Comparison of ENCODE assay signal across 1 cellular context in the genomic region with DNA sequence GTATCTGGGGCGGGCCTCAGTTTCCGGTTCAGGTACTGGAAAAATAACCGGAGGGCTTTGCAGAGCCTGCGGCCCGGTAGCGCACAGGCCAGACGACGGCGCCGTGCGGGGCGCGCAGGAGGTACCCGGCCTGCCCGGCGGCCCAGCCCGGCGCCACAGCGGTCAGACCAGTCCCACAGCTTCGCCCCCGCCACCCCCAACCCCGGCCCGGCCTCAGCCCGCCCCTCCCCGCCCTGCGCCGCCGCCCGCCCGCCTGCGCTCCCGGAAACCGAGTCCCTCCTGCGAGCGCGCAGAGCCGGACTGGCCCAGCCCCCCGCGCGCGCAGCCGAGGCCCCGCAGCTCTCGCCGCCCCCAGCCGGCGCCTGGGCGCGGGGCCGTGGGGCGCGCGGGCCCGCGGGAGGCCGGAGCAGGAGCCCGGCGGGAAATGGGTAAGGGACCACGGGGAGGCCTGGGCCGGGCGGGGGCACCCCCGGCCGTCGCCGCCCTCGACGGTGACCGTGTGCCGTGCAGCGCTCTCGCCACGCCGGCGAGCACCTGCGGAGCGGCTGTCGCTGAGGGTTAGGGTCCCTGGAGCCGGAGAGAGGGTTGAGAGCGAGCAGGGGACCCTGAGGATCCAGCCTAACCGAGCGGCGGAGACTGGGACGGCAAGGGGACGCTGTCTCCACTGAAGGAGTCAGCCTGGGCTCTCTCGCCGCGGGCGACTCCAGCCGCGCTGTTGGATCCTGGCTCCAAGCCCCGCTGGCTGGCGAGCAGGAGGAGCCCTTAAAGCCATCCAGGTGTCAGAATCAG.
TF ChIP-seq lines count a peak whose summit lies in the region.

No MANE protein-coding gene starts in this region.

TF ChIP-seq in HepG2, 621 proteins besides CTCF, POLR2A, EP300 and RAD21 (continued from another document and continues in another):
- TF ChIP-seq, protein P1, sequence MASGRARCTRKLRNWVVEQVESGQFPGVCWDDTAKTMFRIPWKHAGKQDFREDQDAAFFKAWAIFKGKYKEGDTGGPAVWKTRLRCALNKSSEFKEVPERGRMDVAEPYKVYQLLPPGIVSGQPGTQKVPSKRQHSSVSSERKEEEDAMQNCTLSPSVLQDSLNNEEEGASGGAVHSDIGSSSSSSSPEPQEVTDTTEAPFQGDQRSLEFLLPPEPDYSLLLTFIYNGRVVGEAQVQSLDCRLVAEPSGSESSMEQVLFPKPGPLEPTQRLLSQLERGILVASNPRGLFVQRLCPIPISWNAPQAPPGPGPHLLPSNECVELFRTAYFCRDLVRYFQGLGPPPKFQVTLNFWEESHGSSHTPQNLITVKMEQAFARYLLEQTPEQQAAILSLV (CRISPR knock-in tag; IDR thresholded peaks at IDR 0.05; ENCODE audit: borderline replicate concordance): 0 out of 2 replicates have a peak, but pooled peaks have one; percentile 12
- TF ChIP-seq ZNF709 (CRISPR knock-in tag; IDR thresholded peaks at IDR 0.05) (no peak; the same call in 1 of the 2 replicates), KLF6 (CRISPR knock-in tag; IDR thresholded peaks at IDR 0.05) (no peak), SRSF4 (IDR thresholded peaks at IDR 0.05; ENCODE audit: low read depth, low read length, poor library complexity, severe bottlenecking) (no peak), PLRG1 (conservative IDR thresholded peaks at IDR 0.05) (no peak), ZNF607 (CRISPR knock-in tag; IDR thresholded peaks at IDR 0.05; ENCODE audit: borderline replicate concordance) (peak; percentile 61; the same call in 1 of the 2 replicates), ARNTL (CRISPR knock-in tag; IDR thresholded peaks at IDR 0.05) (no peak), RNF2 (conservative IDR thresholded peaks at IDR 0.05; ENCODE audit: low read depth) (peak; percentile 60; the same call in 1 of the 2 replicates), CHCHD3 (CRISPR knock-in tag; IDR thresholded peaks at IDR 0.05) (no peak), ZBTB42 (CRISPR knock-in tag; IDR thresholded peaks at IDR 0.05) (no peak), PCBP2 (optimal IDR thresholded peaks at IDR 0.05; ENCODE audit: low read depth, low read length, poor library complexity, severe bottlenecking) (no peak), ZNF224 (CRISPR knock-in tag; IDR thresholded peaks at IDR 0.05) (no peak), ZNF550 (CRISPR knock-in tag; IDR thresholded peaks at IDR 0.05; ENCODE audit: borderline replicate concordance) (no peak), ZNF34 (CRISPR knock-in tag; IDR thresholded peaks at IDR 0.05; ENCODE audit: borderline replicate concordance) (no peak), JDP2 (CRISPR knock-in tag; IDR thresholded peaks at IDR 0.05; ENCODE audit: borderline replicate concordance) (no peak), PHF8 (CRISPR knock-in tag; IDR thresholded peaks at IDR 0.05) (peak; percentile 46; the same call in 1 of the 2 replicates), ZNF713 (CRISPR knock-in tag; IDR thresholded peaks at IDR 0.05) (no peak), ZNF460 (CRISPR knock-in tag; IDR thresholded peaks at IDR 0.05; ENCODE audit: borderline replicate concordance) (no peak), ZNF263 (CRISPR knock-in tag; IDR thresholded peaks at IDR 0.05) (no peak), ZNF441 (CRISPR knock-in tag; IDR thresholded peaks at IDR 0.05; ENCODE audit: borderline replicate concordance) (peak; percentile 66; the same call in 1 of the 2 replicates), ZSCAN9 (CRISPR knock-in tag; IDR thresholded peaks at IDR 0.05; ENCODE audit: borderline replicate concordance) (no peak), ZFP36L1 (CRISPR knock-in tag; IDR thresholded peaks at IDR 0.05) (no peak), NFKBIZ (CRISPR knock-in tag; IDR thresholded peaks at IDR 0.05) (no peak), ZBTB3 (CRISPR knock-in tag; IDR thresholded peaks at IDR 0.05; ENCODE audit: borderline replicate concordance, low read depth) (no peak), KLF13 (CRISPR knock-in tag; IDR thresholded peaks at IDR 0.05) (no peak), ZNF12 (CRISPR knock-in tag; IDR thresholded peaks at IDR 0.05) (no peak), FOXC1 (CRISPR knock-in tag; IDR thresholded peaks at IDR 0.05; ENCODE audit: borderline replicate concordance) (no peak), ZNF205 (CRISPR knock-in tag; IDR thresholded peaks at IDR 0.05) (no peak), MTF2 (CRISPR knock-in tag; IDR thresholded peaks at IDR 0.05; ENCODE audit: borderline replicate concordance) (no peak; the same call in 1 of the 2 replicates), KAT7 (CRISPR knock-in tag; IDR thresholded peaks at IDR 0.05; ENCODE audit: borderline replicate concordance) (no peak; the same call in 1 of the 2 replicates), ARNT (IDR thresholded peaks at IDR 0.05) (no peak)
- TF ChIP-seq, protein P2, sequence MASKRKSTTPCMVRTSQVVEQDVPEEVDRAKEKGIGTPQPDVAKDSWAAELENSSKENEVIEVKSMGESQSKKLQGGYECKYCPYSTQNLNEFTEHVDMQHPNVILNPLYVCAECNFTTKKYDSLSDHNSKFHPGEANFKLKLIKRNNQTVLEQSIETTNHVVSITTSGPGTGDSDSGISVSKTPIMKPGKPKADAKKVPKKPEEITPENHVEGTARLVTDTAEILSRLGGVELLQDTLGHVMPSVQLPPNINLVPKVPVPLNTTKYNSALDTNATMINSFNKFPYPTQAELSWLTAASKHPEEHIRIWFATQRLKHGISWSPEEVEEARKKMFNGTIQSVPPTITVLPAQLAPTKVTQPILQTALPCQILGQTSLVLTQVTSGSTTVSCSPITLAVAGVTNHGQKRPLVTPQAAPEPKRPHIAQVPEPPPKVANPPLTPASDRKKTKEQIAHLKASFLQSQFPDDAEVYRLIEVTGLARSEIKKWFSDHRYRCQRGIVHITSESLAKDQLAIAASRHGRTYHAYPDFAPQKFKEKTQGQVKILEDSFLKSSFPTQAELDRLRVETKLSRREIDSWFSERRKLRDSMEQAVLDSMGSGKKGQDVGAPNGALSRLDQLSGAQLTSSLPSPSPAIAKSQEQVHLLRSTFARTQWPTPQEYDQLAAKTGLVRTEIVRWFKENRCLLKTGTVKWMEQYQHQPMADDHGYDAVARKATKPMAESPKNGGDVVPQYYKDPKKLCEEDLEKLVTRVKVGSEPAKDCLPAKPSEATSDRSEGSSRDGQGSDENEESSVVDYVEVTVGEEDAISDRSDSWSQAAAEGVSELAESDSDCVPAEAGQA (IDR thresholded peaks at IDR 0.05; ENCODE audit: low read depth): no peak
- TF ChIP-seq, protein P2 (CRISPR knock-in tag; IDR thresholded peaks at IDR 0.05; ENCODE audit: borderline replicate concordance): no peak
- TF ChIP-seq, protein P3, sequence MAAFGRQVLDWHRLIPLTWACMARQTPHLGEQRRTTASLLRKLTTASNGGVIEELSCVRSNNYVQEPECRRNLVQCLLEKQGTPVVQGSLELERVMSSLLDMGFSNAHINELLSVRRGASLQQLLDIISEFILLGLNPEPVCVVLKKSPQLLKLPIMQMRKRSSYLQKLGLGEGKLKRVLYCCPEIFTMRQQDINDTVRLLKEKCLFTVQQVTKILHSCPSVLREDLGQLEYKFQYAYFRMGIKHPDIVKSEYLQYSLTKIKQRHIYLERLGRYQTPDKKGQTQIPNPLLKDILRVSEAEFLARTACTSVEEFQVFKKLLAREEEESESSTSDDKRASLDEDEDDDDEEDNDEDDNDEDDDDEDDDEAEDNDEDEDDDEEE (CRISPR knock-in tag; IDR thresholded peaks at IDR 0.05): peak; percentile 84; the same call in 1 of the 2 replicates
- TF ChIP-seq, protein P4, sequence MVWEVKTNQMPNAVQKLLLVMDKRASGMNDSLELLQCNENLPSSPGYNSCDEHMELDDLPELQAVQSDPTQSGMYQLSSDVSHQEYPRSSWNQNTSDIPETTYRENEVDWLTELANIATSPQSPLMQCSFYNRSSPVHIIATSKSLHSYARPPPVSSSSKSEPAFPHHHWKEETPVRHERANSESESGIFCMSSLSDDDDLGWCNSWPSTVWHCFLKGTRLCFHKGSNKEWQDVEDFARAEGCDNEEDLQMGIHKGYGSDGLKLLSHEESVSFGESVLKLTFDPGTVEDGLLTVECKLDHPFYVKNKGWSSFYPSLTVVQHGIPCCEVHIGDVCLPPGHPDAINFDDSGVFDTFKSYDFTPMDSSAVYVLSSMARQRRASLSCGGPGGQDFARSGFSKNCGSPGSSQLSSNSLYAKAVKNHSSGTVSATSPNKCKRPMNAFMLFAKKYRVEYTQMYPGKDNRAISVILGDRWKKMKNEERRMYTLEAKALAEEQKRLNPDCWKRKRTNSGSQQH (CRISPR knock-in tag; IDR thresholded peaks at IDR 0.05; ENCODE audit: low read depth): peak; percentile 25; the same call in 1 of the 2 replicates
- TF ChIP-seq, protein P5, sequence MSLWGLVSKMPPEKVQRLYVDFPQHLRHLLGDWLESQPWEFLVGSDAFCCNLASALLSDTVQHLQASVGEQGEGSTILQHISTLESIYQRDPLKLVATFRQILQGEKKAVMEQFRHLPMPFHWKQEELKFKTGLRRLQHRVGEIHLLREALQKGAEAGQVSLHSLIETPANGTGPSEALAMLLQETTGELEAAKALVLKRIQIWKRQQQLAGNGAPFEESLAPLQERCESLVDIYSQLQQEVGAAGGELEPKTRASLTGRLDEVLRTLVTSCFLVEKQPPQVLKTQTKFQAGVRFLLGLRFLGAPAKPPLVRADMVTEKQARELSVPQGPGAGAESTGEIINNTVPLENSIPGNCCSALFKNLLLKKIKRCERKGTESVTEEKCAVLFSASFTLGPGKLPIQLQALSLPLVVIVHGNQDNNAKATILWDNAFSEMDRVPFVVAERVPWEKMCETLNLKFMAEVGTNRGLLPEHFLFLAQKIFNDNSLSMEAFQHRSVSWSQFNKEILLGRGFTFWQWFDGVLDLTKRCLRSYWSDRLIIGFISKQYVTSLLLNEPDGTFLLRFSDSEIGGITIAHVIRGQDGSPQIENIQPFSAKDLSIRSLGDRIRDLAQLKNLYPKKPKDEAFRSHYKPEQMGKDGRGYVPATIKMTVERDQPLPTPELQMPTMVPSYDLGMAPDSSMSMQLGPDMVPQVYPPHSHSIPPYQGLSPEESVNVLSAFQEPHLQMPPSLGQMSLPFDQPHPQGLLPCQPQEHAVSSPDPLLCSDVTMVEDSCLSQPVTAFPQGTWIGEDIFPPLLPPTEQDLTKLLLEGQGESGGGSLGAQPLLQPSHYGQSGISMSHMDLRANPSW (CRISPR knock-in tag; IDR thresholded peaks at IDR 0.05; ENCODE audit: borderline replicate concordance): no peak
- TF ChIP-seq, protein P6, sequence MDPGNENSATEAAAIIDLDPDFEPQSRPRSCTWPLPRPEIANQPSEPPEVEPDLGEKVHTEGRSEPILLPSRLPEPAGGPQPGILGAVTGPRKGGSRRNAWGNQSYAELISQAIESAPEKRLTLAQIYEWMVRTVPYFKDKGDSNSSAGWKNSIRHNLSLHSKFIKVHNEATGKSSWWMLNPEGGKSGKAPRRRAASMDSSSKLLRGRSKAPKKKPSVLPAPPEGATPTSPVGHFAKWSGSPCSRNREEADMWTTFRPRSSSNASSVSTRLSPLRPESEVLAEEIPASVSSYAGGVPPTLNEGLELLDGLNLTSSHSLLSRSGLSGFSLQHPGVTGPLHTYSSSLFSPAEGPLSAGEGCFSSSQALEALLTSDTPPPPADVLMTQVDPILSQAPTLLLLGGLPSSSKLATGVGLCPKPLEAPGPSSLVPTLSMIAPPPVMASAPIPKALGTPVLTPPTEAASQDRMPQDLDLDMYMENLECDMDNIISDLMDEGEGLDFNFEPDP (CRISPR knock-in tag; conservative IDR thresholded peaks at IDR 0.05): no peak
- TF ChIP-seq, protein P7, sequence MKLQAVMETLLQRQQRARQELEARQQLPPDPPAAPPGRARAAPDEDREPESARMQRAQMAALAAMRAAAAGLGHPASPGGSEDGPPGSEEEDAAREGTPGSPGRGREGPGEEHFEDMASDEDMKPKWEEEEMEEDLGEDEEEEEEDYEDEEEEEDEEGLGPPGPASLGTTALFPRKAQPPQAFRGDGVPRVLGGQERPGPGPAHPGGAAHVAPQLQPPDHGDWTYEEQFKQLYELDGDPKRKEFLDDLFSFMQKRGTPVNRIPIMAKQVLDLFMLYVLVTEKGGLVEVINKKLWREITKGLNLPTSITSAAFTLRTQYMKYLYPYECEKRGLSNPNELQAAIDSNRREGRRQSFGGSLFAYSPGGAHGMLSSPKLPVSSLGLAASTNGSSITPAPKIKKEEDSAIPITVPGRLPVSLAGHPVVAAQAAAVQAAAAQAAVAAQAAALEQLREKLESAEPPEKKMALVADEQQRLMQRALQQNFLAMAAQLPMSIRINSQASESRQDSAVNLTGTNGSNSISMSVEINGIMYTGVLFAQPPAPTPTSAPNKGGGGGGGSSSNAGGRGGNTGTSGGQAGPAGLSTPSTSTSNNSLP (IDR thresholded peaks at IDR 0.05; ENCODE audit: low read depth, low read length): no peak
